Comparison of ENCODE assay signal across 35 cellular contexts in genomic region chr3:85912981-85913380, GRCh38.
A peak's percentile ranks its signal among the peaks of the same experiment; 100 is the strongest.
DNase-seq lines count a peak whose midpoint lies in the region; ATAC-seq, FAIRE-seq and TF ChIP-seq lines count a peak whose summit lies in the region.
"Had no signal": no experiment of that assay in that cellular context is flagged by ENCODE, and none has a peak within 500 bp of the region (broad histone marks: within the 10 kb centered on the region; RNA-seq: fewer than 3 reads in every experiment).

No MANE protein-coding gene starts in this region.

- no peak overlapping the region for H3K4me2 ChIP-seq in GM23248 (ENCODE audit: unreplicated experiment)
- peak overlapping the region; percentile 75 for H3K4me2 ChIP-seq in PC-3 (ENCODE audit: low read length)
- H3K4me2 ChIP-seq: hepatocyte had no signal

- intact Hi-C loops in PC-3 (cut with micrococcal nuclease) (no loop called here), testis (cut with DNase I; ENCODE audit: low total_unique reads) (no loop called here)
- intact Hi-C loops in CD4-positive, alpha-beta T cell (cut with DNase I, micrococcal nuclease) = no loop called here

- no peaks in the 10 kb centered on the region for H3K4me1 Mint-ChIP-seq in CD4-positive, alpha-beta T cell (ENCODE audit: low read depth)
- H3K4me1 Mint-ChIP-seq: B cell; CD8-positive, alpha-beta memory T cell; memory B cell; nephron progenitor cell had no signal

- no peak for TF ChIP-seq CTCF in PC-3 (conservative IDR thresholded peaks at IDR 0.05; ENCODE audit: low read depth, low read length)
- no peak for TF ChIP-seq CTCF in bronchial epithelial cell (IDR thresholded peaks at IDR 0.05; ENCODE audit: insufficient read depth, low read length, severe bottlenecking)
- no peak for TF ChIP-seq CTCF in CD4-positive, alpha-beta T cell (IDR thresholded peaks at IDR 0.05)
- no peak for TF ChIP-seq CTCF in testis (IDR thresholded peaks at IDR 0.05)

- DNase-seq in GM23248 (peak; percentile 6), PC-3 (peak; percentile 89), bronchial epithelial cell (ENCODE audit: low read depth) (peak; percentile 82), non-pigmented ciliary epithelial cell (ENCODE audit: low read depth) (peak; percentile 30), DMS79 treated with DMSO at 0.1 percent for 48 hours (lab: John Stamatoyannopoulos, UW) (no peak), testis (no peak)
- DNase-seq in CD4-positive, alpha-beta T cell = no peak
- DNase-seq: ACHN; activated CD4-positive, alpha-beta memory T cell treated with anti-CD3 and anti-CD28 coated beads for 36 hours; activated CD4-positive, alpha-beta T cell treated with anti-CD3 and anti-CD28 coated beads for 1 hour; activated naive CD4-positive, alpha-beta T cell treated with Interleukin-2 at 50 U/mL for 16 hours; body of pancreas; CD8-positive, alpha-beta memory T cell; cerebellar nuclear complex; DMS153; dorsolateral prefrontal cortex; MG63; NCI-H1105 treated with DMSO at 0.1 percent for 48 hours; NCI-H1930; NCI-H524; nephron progenitor cell; NK-92 treated with Interleukin-12 subunit alpha and Interleukin-12 subunit beta, amount 100 ng/mL, for 24 hours; SHP77 treated with DMSO at 0.1 percent for 48 hours; small intestine; stimulated activated naive CD4-positive, alpha-beta T cell had no signal

- H3K9me2 ChIP-seq in GM23248 (ENCODE audit: insufficient read depth) (no peaks in the 10 kb centered on the region), PC-3 (replicated peaks; ENCODE audit: low read length) (no peaks in the 10 kb centered on the region)

- FAIRE-seq in bronchial epithelial cell (lab: Jason Lieb, UNC) = no peak
- FAIRE-seq: endometrium, GM12892, small intestine, urothelium cell line had no signal

- in situ Hi-C loops in GM23248 (cut with MboI) = no loop called here

- BruUV-seq in PC-3 (replicated peaks; lab: Mats Ljungman, UMichigan) = no TSS peak

- H2AFZ ChIP-seq in GM23248 (no peak overlapping the region), PC-3 (ENCODE audit: low read length) (peak overlapping the region; percentile 37; the same call in 1 of the 2 replicates)
- H2AFZ ChIP-seq: hepatocyte had no signal

- H3K9me3 Mint-ChIP-seq in CD4-positive, alpha-beta T cell = peaks cover 15% of the 10 kb centered on the region

- H3K9me3 ChIP-seq in GM23248 (ENCODE audit: low read depth) = no peaks in the 10 kb centered on the region
- no peaks in the 10 kb centered on the region for H3K9me3 ChIP-seq in PC-3 (ENCODE audit: low read length)
- H3K9me3 ChIP-seq in CD4-positive, alpha-beta T cell (ENCODE audit: control insufficient read depth, low read length) = no peaks in the 10 kb centered on the region
- H3K9me3 ChIP-seq in testis = no peaks in the 10 kb centered on the region
- H3K9me3 ChIP-seq: body of pancreas, gastroesophageal sphincter, HAP-1, MG63 had no signal

- ATAC-seq in PC-3 = peak; percentile 98
- ATAC-seq in CD4-positive, alpha-beta T cell (ENCODE audit: poor library complexity) = no peak
- ATAC-seq: body of pancreas, gastroesophageal sphincter, left lobe of liver had no signal

- POLR2A ChIA-PET in PC-3 (lab: Charles Lee; ENCODE audit: unreplicated experiment) = no interaction called here
- POLR2A ChIA-PET in CD4-positive, alpha-beta T cell (lab: Charles Lee) = no interaction called here

- no peaks in the 10 kb centered on the region for H3K4me1 ChIP-seq in GM23248 (ENCODE audit: insufficient read depth)
- peaks cover 15% of the 10 kb centered on the region for H3K4me1 ChIP-seq in PC-3 (ENCODE audit: insufficient read depth, low read length)
- H3K4me1 ChIP-seq in testis = no peaks in the 10 kb centered on the region
- H3K4me1 ChIP-seq: body of pancreas, gastroesophageal sphincter, HAP-1 had no signal

- no peak for TF ChIP-seq POLR2A in testis (IDR thresholded peaks at IDR 0.05)

- CTCF ChIA-PET in PC-3 (lab: Charles Lee) = no interaction called here
- CTCF ChIA-PET in CD4-positive, alpha-beta T cell (lab: Charles Lee) = no interaction called here

- no peaks in the 10 kb centered on the region for H3K36me3 ChIP-seq in GM23248 (ENCODE audit: low read depth)
- no peaks in the 10 kb centered on the region for H3K36me3 ChIP-seq in PC-3 (ENCODE audit: low read depth, low read length)
- no peaks in the 10 kb centered on the region for H3K36me3 ChIP-seq in bronchial epithelial cell (ENCODE audit: control insufficient read depth, insufficient read depth, low read length)
- H3K36me3 ChIP-seq in testis (ENCODE audit: low read depth, missing control alignments) = no peaks in the 10 kb centered on the region
- H3K36me3 ChIP-seq: gastroesophageal sphincter, HAP-1, MG63 had no signal

- WGBS in GM23248 (ENCODE audit: low coverage in 1 of 2, low lambda C conversion rate in 2 of 2, missing lambda C conversion rate in 2 of 2), 2 experiments = 18 to 31% methylated on average over 2 of the region's 2 CpGs
- 82 to 93% methylated on average over 2 of the region's 2 CpGs for WGBS in testis, 2 donors

- no peak overlapping the region for H3K27ac Mint-ChIP-seq in CD4-positive, alpha-beta T cell
- H3K27ac Mint-ChIP-seq: activated CD4-positive, alpha-beta memory T cell treated with anti-CD3 and anti-CD28 coated beads for 36 hours; activated T-helper 1 cell treated with anti-CD3 and anti-CD28 coated beads, Interleukin-12 subunit alpha, Interleukin-12 subunit beta, Interleukin-2, Interleukin-4 antibody, amounts not matched to agents 30 ng/mL and 10 ng/mL and 1 ng/mL, durations not matched to agents 14 hours and 24 hours and 36 hours; B cell; CD8-positive, alpha-beta memory T cell; memory B cell; nephron progenitor cell had no signal

- H3K27me3 ChIP-seq in GM23248 (replicated peaks; ENCODE audit: insufficient read depth) (no peaks in the 10 kb centered on the region), PC-3 (ENCODE audit: low read length) (no peaks in the 10 kb centered on the region), bronchial epithelial cell (ENCODE audit: control insufficient read depth, insufficient read depth, low read length) (no peaks in the 10 kb centered on the region), testis (no peaks in the 10 kb centered on the region)
- no peaks in the 10 kb centered on the region for H3K27me3 ChIP-seq in CD4-positive, alpha-beta T cell (ENCODE audit: control insufficient read depth, insufficient read depth, low read length)
- H3K27me3 ChIP-seq: body of pancreas, dorsolateral prefrontal cortex, gastroesophageal sphincter, hepatocyte, MG63 had no signal

- no peak overlapping the region for H3K4me3 ChIP-seq in GM23248
- H3K4me3 ChIP-seq in PC-3 (ENCODE audit: low read length) = peak overlapping the region; percentile 33; the same call in 1 of the 2 replicates
- H3K4me3 ChIP-seq in bronchial epithelial cell (ENCODE audit: low read depth, low read length) = no peak overlapping the region
- no peak overlapping the region for H3K4me3 ChIP-seq in testis
- H3K4me3 ChIP-seq: body of pancreas, dorsolateral prefrontal cortex, gastroesophageal sphincter, HAP-1, hepatocyte, MG63 had no signal

- H3K27me3 Mint-ChIP-seq in CD4-positive, alpha-beta T cell = no peaks in the 10 kb centered on the region
- H3K27me3 Mint-ChIP-seq: activated CD4-positive, alpha-beta memory T cell treated with anti-CD3 and anti-CD28 coated beads for 36 hours; B cell; CD8-positive, alpha-beta memory T cell; memory B cell had no signal

- H3K36me3 Mint-ChIP-seq in CD4-positive, alpha-beta T cell (ENCODE audit: low read depth) = no peaks in the 10 kb centered on the region
- H3K36me3 Mint-ChIP-seq: activated CD4-positive, alpha-beta memory T cell treated with anti-CD3 and anti-CD28 coated beads for 36 hours; CD8-positive, alpha-beta memory T cell; memory B cell had no signal

- no peak overlapping the region for H3K4me3 Mint-ChIP-seq in CD4-positive, alpha-beta T cell
- H3K4me3 Mint-ChIP-seq: activated CD4-positive, alpha-beta memory T cell treated with anti-CD3 and anti-CD28 coated beads for 36 hours; activated T-helper 1 cell treated with anti-CD3 and anti-CD28 coated beads, Interleukin-12 subunit alpha, Interleukin-12 subunit beta, Interleukin-2, Interleukin-4 antibody, amounts not matched to agents 30 ng/mL and 10 ng/mL and 1 ng/mL, durations not matched to agents 14 hours and 24 hours and 36 hours; B cell; CD8-positive, alpha-beta memory T cell; memory B cell; nephron progenitor cell had no signal

- no peak overlapping the region for H3K9ac ChIP-seq in GM23248
- no peak overlapping the region for H3K9ac ChIP-seq in PC-3 (ENCODE audit: low read length)

- no peaks in the 10 kb centered on the region for H3F3A ChIP-seq in GM23248 (ENCODE audit: insufficient read depth)
- H3F3A ChIP-seq in PC-3 (ENCODE audit: low read length, unreplicated experiment) = no peaks in the 10 kb centered on the region

- no peaks in the 10 kb centered on the region for H3K79me2 ChIP-seq in GM23248 (ENCODE audit: insufficient read depth)
- no peaks in the 10 kb centered on the region for H3K79me2 ChIP-seq in PC-3 (ENCODE audit: low read length)
- H3K79me2 ChIP-seq: hepatocyte had no signal

- H4K20me1 ChIP-seq in GM23248 (ENCODE audit: insufficient read depth) = no peaks in the 10 kb centered on the region
- H4K20me1 ChIP-seq in PC-3 (ENCODE audit: low read length) = no peaks in the 10 kb centered on the region

- H3K27ac ChIP-seq in GM23248 (no peak overlapping the region), PC-3 (ENCODE audit: low read length) (no peak overlapping the region), testis (no peak overlapping the region)
- H3K27ac ChIP-seq in CD4-positive, alpha-beta T cell (ENCODE audit: low read depth, low read length) = no peak overlapping the region
- H3K27ac ChIP-seq: body of pancreas, dorsolateral prefrontal cortex, gastroesophageal sphincter, hepatocyte had no signal

Comparison
In these comparisons a context has a peak if more than half of its experiments do, and no peak if none do; other contexts are left out.
1. DNase-seq: peak in GM23248 (single experiment), PC-3 (single experiment), bronchial epithelial cell (single experiment) and non-pigmented ciliary epithelial cell (single experiment); none in CD4-positive, alpha-beta T cell (0 of 10), DMS79 treated with DMSO at 0.1 percent for 48 hours (single experiment) and testis (single experiment).